Comparison of ENCODE assay signal across 1 cellular context in the genomic region with DNA sequence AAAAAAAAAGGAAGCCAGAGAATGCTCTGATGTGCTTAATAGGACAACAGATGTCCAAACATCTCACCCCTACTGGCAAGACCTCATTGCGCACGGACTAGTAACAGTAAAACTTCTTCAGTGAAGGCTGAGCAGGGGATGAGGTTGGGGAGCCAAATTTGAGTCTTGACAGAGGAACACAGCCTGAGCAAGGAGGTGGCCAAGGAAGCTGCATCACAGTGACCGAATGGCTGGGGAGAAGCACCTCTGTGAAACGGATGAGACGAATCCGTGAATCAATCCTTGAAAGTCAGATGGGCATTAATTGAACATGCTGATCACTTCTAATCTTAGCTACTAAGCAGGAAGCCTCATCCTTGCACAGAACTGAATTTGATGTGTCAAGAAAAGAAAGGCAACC.
TF ChIP-seq lines count a peak whose summit lies in the region.

No MANE protein-coding gene starts in this region.

TF ChIP-seq in GM12878, 131 proteins besides CTCF, POLR2A, EP300 and RAD21 (continued from another document):
- TF ChIP-seq, protein P1, sequence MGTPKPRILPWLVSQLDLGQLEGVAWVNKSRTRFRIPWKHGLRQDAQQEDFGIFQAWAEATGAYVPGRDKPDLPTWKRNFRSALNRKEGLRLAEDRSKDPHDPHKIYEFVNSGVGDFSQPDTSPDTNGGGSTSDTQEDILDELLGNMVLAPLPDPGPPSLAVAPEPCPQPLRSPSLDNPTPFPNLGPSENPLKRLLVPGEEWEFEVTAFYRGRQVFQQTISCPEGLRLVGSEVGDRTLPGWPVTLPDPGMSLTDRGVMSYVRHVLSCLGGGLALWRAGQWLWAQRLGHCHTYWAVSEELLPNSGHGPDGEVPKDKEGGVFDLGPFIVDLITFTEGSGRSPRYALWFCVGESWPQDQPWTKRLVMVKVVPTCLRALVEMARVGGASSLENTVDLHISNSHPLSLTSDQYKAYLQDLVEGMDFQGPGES (IDR thresholded peaks at IDR 0.05): no peak
- TF ChIP-seq EGR1 (IDR thresholded peaks at IDR 0.05; ENCODE audit: borderline replicate concordance in 1 of 2, low read depth in 2 of 2, low read length in 2 of 2) (no peak), NFYA (IDR thresholded peaks at IDR 0.05; ENCODE audit: borderline replicate concordance, low read depth, low read length) (no peak), TCF3 (IDR thresholded peaks at IDR 0.05; ENCODE audit: borderline replicate concordance, insufficient read depth, low read depth, low read length) (no peak), RCOR1 (conservative IDR thresholded peaks at IDR 0.05; ENCODE audit: low read depth, low read length) (no peak), TAF1 (IDR thresholded peaks at IDR 0.05; ENCODE audit: borderline replicate concordance, low read depth, low read length) (no peak), CHD1 (IDR thresholded peaks at IDR 0.05; ENCODE audit: low read depth, low read length) (no peak), ZNF274 (IDR thresholded peaks at IDR 0.05; ENCODE audit: insufficient read depth, insufficient read length) (no peak), SMC3 (IDR thresholded peaks at IDR 0.05; ENCODE audit: borderline replicate concordance, low read length) (no peak), BCL11A (IDR thresholded peaks at IDR 0.05; ENCODE audit: low read depth, low read length) (no peak), IKZF2 (IDR thresholded peaks at IDR 0.05) (no peak), ZSCAN29 (IDR thresholded peaks at IDR 0.05) (no peak)
- TF ChIP-seq, protein P2, sequence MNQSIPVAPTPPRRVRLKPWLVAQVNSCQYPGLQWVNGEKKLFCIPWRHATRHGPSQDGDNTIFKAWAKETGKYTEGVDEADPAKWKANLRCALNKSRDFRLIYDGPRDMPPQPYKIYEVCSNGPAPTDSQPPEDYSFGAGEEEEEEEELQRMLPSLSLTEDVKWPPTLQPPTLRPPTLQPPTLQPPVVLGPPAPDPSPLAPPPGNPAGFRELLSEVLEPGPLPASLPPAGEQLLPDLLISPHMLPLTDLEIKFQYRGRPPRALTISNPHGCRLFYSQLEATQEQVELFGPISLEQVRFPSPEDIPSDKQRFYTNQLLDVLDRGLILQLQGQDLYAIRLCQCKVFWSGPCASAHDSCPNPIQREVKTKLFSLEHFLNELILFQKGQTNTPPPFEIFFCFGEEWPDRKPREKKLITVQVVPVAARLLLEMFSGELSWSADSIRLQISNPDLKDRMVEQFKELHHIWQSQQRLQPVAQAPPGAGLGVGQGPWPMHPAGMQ (IDR thresholded peaks at IDR 0.05; ENCODE audit: borderline replicate concordance): no peak
- TF ChIP-seq, protein P3, sequence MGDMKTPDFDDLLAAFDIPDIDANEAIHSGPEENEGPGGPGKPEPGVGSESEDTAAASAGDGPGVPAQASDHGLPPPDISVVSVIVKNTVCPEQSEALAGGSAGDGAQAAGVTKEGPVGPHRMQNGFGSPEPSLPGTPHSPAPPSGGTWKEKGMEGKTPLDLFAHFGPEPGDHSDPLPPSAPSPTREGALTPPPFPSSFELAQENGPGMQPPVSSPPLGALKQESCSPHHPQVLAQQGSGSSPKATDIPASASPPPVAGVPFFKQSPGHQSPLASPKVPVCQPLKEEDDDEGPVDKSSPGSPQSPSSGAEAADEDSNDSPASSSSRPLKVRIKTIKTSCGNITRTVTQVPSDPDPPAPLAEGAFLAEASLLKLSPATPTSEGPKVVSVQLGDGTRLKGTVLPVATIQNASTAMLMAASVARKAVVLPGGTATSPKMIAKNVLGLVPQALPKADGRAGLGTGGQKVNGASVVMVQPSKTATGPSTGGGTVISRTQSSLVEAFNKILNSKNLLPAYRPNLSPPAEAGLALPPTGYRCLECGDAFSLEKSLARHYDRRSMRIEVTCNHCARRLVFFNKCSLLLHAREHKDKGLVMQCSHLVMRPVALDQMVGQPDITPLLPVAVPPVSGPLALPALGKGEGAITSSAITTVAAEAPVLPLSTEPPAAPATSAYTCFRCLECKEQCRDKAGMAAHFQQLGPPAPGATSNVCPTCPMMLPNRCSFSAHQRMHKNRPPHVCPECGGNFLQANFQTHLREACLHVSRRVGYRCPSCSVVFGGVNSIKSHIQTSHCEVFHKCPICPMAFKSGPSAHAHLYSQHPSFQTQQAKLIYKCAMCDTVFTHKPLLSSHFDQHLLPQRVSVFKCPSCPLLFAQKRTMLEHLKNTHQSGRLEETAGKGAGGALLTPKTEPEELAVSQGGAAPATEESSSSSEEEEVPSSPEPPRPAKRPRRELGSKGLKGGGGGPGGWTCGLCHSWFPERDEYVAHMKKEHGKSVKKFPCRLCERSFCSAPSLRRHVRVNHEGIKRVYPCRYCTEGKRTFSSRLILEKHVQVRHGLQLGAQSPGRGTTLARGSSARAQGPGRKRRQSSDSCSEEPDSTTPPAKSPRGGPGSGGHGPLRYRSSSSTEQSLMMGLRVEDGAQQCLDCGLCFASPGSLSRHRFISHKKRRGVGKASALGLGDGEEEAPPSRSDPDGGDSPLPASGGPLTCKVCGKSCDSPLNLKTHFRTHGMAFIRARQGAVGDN (IDR thresholded peaks at IDR 0.05): no peak
